1 cellular context compared by ENCODE assay signal in genomic region chr2:126698991-126699390, GRCh38.
TF ChIP-seq lines count a peak whose summit lies in the region.

No MANE protein-coding gene starts in this region.

TF ChIP-seq in H1, 55 proteins besides CTCF, POLR2A, EP300 and RAD21:
- TF ChIP-seq GTF2F1 (IDR thresholded peaks at IDR 0.05; ENCODE audit: borderline replicate concordance, low read depth, low read length), result no peak
- no peak for TF ChIP-seq MAX (IDR thresholded peaks at IDR 0.05)
- TF ChIP-seq TBP (IDR thresholded peaks at IDR 0.05; ENCODE audit: low read depth, low read length), result no peak
- TF ChIP-seq ATF2 (IDR thresholded peaks at IDR 0.05; ENCODE audit: low read length), result no peak
- TF ChIP-seq SP2 (IDR thresholded peaks at IDR 0.05; ENCODE audit: low read length), result no peak
- no peak for TF ChIP-seq CHD2 (IDR thresholded peaks at IDR 0.05; ENCODE audit: low read length)
- no peak for TF ChIP-seq RFX5 (IDR thresholded peaks at IDR 0.05; ENCODE audit: borderline replicate concordance, low read depth, low read length)
- no peak for TF ChIP-seq KDM1A (IDR thresholded peaks at IDR 0.05; ENCODE audit: borderline replicate concordance, low read length)
- TF ChIP-seq ZNF274 (IDR thresholded peaks at IDR 0.05; ENCODE audit: borderline replicate concordance, extremely low read depth, low read length), result no peak
